Comparison of ENCODE assay signal across 8 cellular contexts in the genomic region with DNA sequence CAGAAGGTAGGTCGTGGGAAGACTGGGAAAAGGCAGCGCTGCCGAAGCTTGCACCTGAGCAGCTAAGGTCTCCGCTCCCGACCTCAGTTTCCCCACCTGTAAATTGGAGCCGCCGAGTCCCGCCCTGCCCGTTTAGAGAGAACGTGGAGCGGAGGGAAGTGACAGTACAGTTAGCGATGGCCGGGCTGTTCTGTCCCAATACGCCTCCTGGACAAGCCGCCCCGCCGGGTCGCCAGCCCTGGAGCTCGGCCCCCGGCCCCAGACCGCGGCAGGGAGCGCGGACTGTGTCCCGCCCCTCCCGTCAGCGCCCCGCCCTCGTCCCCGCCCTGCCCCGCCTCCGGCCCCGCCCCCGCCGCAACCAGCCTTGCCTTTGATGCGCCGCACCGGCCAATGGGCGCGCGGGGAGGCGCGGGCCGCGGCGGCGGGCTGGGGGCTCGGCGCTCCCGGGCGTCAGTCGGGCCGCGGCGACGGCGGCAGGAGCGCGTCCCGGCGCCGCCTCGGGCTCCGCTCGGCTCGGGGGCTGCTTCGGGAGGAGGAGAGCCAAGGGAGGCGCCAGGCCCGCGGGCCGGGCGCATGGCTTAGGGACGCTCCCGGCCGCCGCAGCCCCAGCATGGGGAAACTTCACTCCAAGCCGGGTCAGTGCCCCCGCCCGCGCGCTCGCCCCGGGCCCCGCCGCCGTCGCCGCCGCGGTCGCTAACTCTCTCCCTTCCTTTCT. TPM values are rescaled to one million over a fixed set of nuclear protein-coding genes. Genes with fewer than 3 reads are reported as not detected.
A peak's percentile ranks its signal among the peaks of the same experiment; 100 is the strongest.
DNase-seq lines count a peak whose midpoint lies in the region; ATAC-seq, FAIRE-seq and TF ChIP-seq lines count a peak whose summit lies in the region.

A gene with protein sequence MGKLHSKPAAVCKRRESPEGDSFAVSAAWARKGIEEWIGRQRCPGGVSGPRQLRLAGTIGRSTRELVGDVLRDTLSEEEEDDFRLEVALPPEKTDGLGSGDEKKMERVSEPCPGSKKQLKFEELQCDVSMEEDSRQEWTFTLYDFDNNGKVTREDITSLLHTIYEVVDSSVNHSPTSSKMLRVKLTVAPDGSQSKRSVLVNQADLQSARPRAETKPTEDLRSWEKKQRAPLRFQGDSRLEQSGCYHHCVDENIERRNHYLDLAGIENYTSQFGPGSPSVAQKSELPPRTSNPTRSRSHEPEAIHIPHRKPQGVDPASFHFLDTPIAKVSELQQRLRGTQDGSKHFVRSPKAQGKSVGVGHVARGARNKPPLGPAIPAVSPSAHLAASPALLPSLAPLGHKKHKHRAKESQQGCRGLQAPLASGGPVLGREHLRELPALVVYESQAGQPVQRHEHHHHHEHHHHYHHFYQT (plus strand): TSS at position 453 of the 715 bp plus-strand sequence. CDS start 158 bp downstream, at position 611.

- no peaks in the 10 kb centered on the region for H3K36me3 ChIP-seq in right lobe of liver

- TF ChIP-seq POLR2A in GM12892 (IDR thresholded peaks at IDR 0.05; ENCODE audit: low read depth, low read length) (no peak; the same call in 1 of the 2 replicates), right lobe of liver (IDR thresholded peaks at IDR 0.05) (peak; percentile 58)

- ATAC-seq in HG02623 (IDR thresholded peaks at IDR 0.05; ENCODE audit: unreplicated experiment) (peak; percentile 87), right lobe of liver (peak; percentile 86 to 92 (median 90))

- peak within 1 kb of the TSS; percentile 60 to 77 for H3K27ac ChIP-seq in coronary artery
- no peak within 1 kb of the TSS for H3K27ac ChIP-seq in right lobe of liver

- H3K27me3 ChIP-seq in right lobe of liver, result no peaks in the 10 kb centered on the region

- WGBS in right lobe of liver (ENCODE audit: insufficient coverage, low coverage, low lambda C conversion rate, missing lambda C conversion rate), result 0% methylated on average over 10 of the region's 91 CpGs

- no peaks in the 10 kb centered on the region for H3K9me3 ChIP-seq in right lobe of liver

- peak within 1 kb of the TSS; percentile 89 for H3K4me3 ChIP-seq in coronary artery
- peak within 1 kb of the TSS; percentile 62 to 71 (median 69) for H3K4me3 ChIP-seq in right lobe of liver

- peak; percentile 85 for DNase-seq in GM12892 (ENCODE audit: insufficient read length)
- peak; percentile 10 for DNase-seq in NCI-H1694 (lab: John Stamatoyannopoulos, UW)
- peak; percentile 77 for DNase-seq in activated CD4-positive, alpha-beta T cell treated with anti-CD3 and anti-CD28 coated beads for 48 hours
- DNase-seq in coronary artery (ENCODE audit: low spot score), result peak; percentile 79
- DNase-seq in right lobe of liver, result peak; percentile 80 to 82 (median 81)
- peak; percentile 63 to 79 for DNase-seq in stimulated activated CD4-positive, alpha-beta T cell treated with anti-CD3 and anti-CD28 coated beads, Interleukin-4, amount 100 ng/mL, for 4 hours
- no peak for DNase-seq in dedifferentiated amniotic fluid mesenchymal stem cell (ENCODE audit: extremely low spot score)

- intact Hi-C loops in right lobe of liver (cut with DNase I), result no loop called here

- H3K4me1 ChIP-seq in right lobe of liver, result peaks cover 0 to 3% (median 0%) of the 10 kb centered on the region in 4 donors

- TF ChIP-seq CTCF in coronary artery (IDR thresholded peaks at IDR 0.05) (no peak), right lobe of liver (IDR thresholded peaks at IDR 0.05) (no peak)

- FAIRE-seq in GM12892 (lab: Jason Lieb, UNC), result peak; percentile 84

RNA-seq across cellular contexts. Expression of the gene that starts here (rescaled TPM):
- polyA plus RNA-seq in GM12892 (2012; ENCODE audit: missing spikeins), result 0.13 TPM
- total RNA-seq in right lobe of liver, result 1 to 10 TPM in 5 of 6 experiments, under 1 TPM in 1; 0.69 to 2.6 (median 2.1) TPM

Comparison
In these comparisons a context has a peak if more than half of its experiments do, and no peak if none do; other contexts are left out.
1. H3K27ac ChIP-seq: peak in coronary artery (2 of 2); none in right lobe of liver (0 of 3).